2 cellular contexts compared by ENCODE assay signal in genomic region chr12:56346663-56347062, GRCh38.
TF ChIP-seq lines count a peak whose summit lies in the region.

No MANE protein-coding gene starts in this region.

TF ChIP-seq in WTC11, 78 proteins besides CTCF, POLR2A, EP300 and RAD21:
- TF ChIP-seq JAZF1 (CRISPR knock-in tag; IDR thresholded peaks at IDR 0.05) (no peak), SOX15 (CRISPR knock-in tag; IDR thresholded peaks at IDR 0.05) (no peak), GABPB1 (CRISPR knock-in tag; IDR thresholded peaks at IDR 0.05) (no peak), ZNF232 (CRISPR knock-in tag; IDR thresholded peaks at IDR 0.05) (no peak), ETV6 (CRISPR knock-in tag; IDR thresholded peaks at IDR 0.05) (no peak), IRF1 (CRISPR knock-in tag; IDR thresholded peaks at IDR 0.05) (no peak), SP1 (CRISPR knock-in tag; conservative IDR thresholded peaks at IDR 0.05) (no peak), ERG (CRISPR knock-in tag; IDR thresholded peaks at IDR 0.05) (no peak), FOXP4 (CRISPR knock-in tag; IDR thresholded peaks at IDR 0.05) (no peak), ESRRA (CRISPR knock-in tag; IDR thresholded peaks at IDR 0.05; ENCODE audit: borderline replicate concordance) (no peak)

TF ChIP-seq in HepG2, 621 proteins besides CTCF, POLR2A, EP300 and RAD21:
- no peak for TF ChIP-seq ZKSCAN5 (CRISPR knock-in tag; IDR thresholded peaks at IDR 0.05)
- no peak for TF ChIP-seq ATF7-NPFF (CRISPR knock-in tag; IDR thresholded peaks at IDR 0.05; ENCODE audit: low read depth)
- no peak for TF ChIP-seq TSC22D2 (CRISPR knock-in tag; IDR thresholded peaks at IDR 0.05; ENCODE audit: borderline replicate concordance)
- TF ChIP-seq MBNL3 (CRISPR knock-in tag; conservative IDR thresholded peaks at IDR 0.05) = no peak
- no peak for TF ChIP-seq ZSCAN9 (CRISPR knock-in tag; IDR thresholded peaks at IDR 0.05; ENCODE audit: borderline replicate concordance)
- TF ChIP-seq ZNF383 (CRISPR knock-in tag; IDR thresholded peaks at IDR 0.05; ENCODE audit: borderline replicate concordance) = no peak
- TF ChIP-seq ZNF563 (CRISPR knock-in tag; IDR thresholded peaks at IDR 0.05) = no peak
- TF ChIP-seq THAP11 (CRISPR knock-in tag; IDR thresholded peaks at IDR 0.05) = no peak
- TF ChIP-seq REL (CRISPR knock-in tag; conservative IDR thresholded peaks at IDR 0.05) = no peak
- TF ChIP-seq ZBTB21 (CRISPR knock-in tag; IDR thresholded peaks at IDR 0.05) = no peak
- TF ChIP-seq RARA (CRISPR knock-in tag; IDR thresholded peaks at IDR 0.05) = no peak
- TF ChIP-seq ZMYM3 (CRISPR knock-in tag; IDR thresholded peaks at IDR 0.05) = no peak
- no peak for TF ChIP-seq RBAK (CRISPR knock-in tag; IDR thresholded peaks at IDR 0.05)
- 0 out of 2 replicates have a peak, but pooled peaks have one; percentile 30 for TF ChIP-seq ZNF263 (CRISPR knock-in tag; IDR thresholded peaks at IDR 0.05)
- no peak for TF ChIP-seq ZFP82 (CRISPR knock-in tag; IDR thresholded peaks at IDR 0.05; ENCODE audit: borderline replicate concordance)
- TF ChIP-seq ZBTB33 (CRISPR knock-in tag; IDR thresholded peaks at IDR 0.05) = peak; percentile 33; the same call in 1 of the 2 replicates
- TF ChIP-seq NFE2L2 (IDR thresholded peaks at IDR 0.05; ENCODE audit: low read length) = no peak
- no peak for TF ChIP-seq NFKBIZ (CRISPR knock-in tag; IDR thresholded peaks at IDR 0.05)
- TF ChIP-seq ZNF446 (CRISPR knock-in tag; IDR thresholded peaks at IDR 0.05) = no peak
- TF ChIP-seq ZNF644 (CRISPR knock-in tag; IDR thresholded peaks at IDR 0.05; ENCODE audit: low read depth) = no peak
- no peak for TF ChIP-seq DMTF1 (CRISPR knock-in tag; IDR thresholded peaks at IDR 0.05)
- TF ChIP-seq ETV6 (CRISPR knock-in tag; conservative IDR thresholded peaks at IDR 0.05) = no peak
- no peak for TF ChIP-seq AKAP8 (CRISPR knock-in tag; IDR thresholded peaks at IDR 0.05)
- no peak for TF ChIP-seq ZNF782 (CRISPR knock-in tag; IDR thresholded peaks at IDR 0.05; ENCODE audit: borderline replicate concordance)
- TF ChIP-seq NFIC (IDR thresholded peaks at IDR 0.05; ENCODE audit: low read length) = no peak
- TF ChIP-seq KDM5A (IDR thresholded peaks at IDR 0.05; ENCODE audit: borderline replicate concordance, low read length) = no peak
- TF ChIP-seq STAG1 (CRISPR knock-in tag; IDR thresholded peaks at IDR 0.05) = peak; percentile 36
